ENCODE assay signal across 18 cellular contexts in the genomic region with DNA sequence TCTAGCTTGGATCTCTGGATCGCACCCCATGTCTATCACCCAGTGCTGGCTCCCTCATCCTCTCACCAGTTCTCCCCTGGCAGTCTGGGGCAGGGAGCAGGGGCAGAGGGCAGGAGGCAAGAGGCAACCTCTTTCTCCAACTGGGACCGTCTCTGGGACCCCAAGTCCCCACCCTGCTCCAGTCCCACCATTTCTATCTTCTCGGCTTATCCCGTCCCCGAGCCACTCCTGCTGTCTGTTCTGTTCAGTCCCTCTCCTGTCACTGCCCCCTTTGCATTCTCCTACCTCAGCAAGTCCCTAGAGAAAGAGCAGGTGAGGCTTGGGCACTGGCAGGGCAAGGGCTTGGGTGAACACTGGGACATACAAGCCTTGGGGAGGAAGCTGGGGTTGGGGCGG. TPM values are rescaled to one million over a fixed set of nuclear protein-coding genes. Genes with fewer than 3 reads are reported as not detected.
DNase-seq lines count a peak whose midpoint lies in the region; ATAC-seq and TF ChIP-seq lines count a peak whose summit lies in the region.
"Had no signal": no experiment of that assay in that cellular context is flagged by ENCODE, and none has a peak within 500 bp of the region (broad histone marks: within the 10 kb centered on the region; RNA-seq: fewer than 3 reads in every experiment).

No MANE protein-coding gene starts in this region.

- no peak for TF ChIP-seq CTCF in RWPE1 (conservative IDR thresholded peaks at IDR 0.05; ENCODE audit: low read depth)
- TF ChIP-seq CTCF in nephron (IDR thresholded peaks at IDR 0.05; ENCODE audit: unreplicated experiment in 3 of 3) = no peak
- no peak for TF ChIP-seq CTCF in tibial nerve (IDR thresholded peaks at IDR 0.05)
- TF ChIP-seq CTCF in Caco-2 (IDR thresholded peaks at IDR 0.05; ENCODE audit: insufficient read depth in 1 of 2, low read depth in 1 of 2, low read length in 1 of 2, severe bottlenecking in 1 of 2, unreplicated experiment in 1 of 2) = no peak

- H3K27ac ChIP-seq in RWPE1 (peak overlapping the region; percentile 97), tibial nerve (peak overlapping the region; percentile 73 to 93 (median 84))

- intact Hi-C loops in dendritic cell treated with granulocyte-macrophage colony-stimulating factor and Interleukin-4, amounts not matched to agents 40 ng/mL and 50 ng/mL, for 4 days (cut with micrococcal nuclease) = no loop called here
- intact Hi-C loops in Caco-2 (cut with micrococcal nuclease; ENCODE audit: unreplicated experiment) = no loop called here

- H3K36me3 ChIP-seq in tibial nerve (peaks cover 0 to 5% (median 0%) of the 10 kb centered on the region in 3 donors), Caco-2 (ENCODE audit: control insufficient read depth, insufficient read depth, low read length) (no peaks in the 10 kb centered on the region)

- peaks cover 39% of the 10 kb centered on the region for H3K36me3 Mint-ChIP-seq in dendritic cell treated with granulocyte-macrophage colony-stimulating factor and Interleukin-4, amounts not matched to agents 40 ng/mL and 50 ng/mL, for 4 days (ENCODE audit: low read depth)
- H3K36me3 Mint-ChIP-seq in nephron (ENCODE audit: low read depth) (peaks cover 5% of the 10 kb centered on the region), Caco-2 (ENCODE audit: insufficient read depth, unreplicated experiment) (peaks cover 17% of the 10 kb centered on the region)

- peaks cover 52% of the 10 kb centered on the region for H3K27me3 Mint-ChIP-seq in dendritic cell treated with granulocyte-macrophage colony-stimulating factor and Interleukin-4, amounts not matched to agents 40 ng/mL and 50 ng/mL, for 4 days
- H3K27me3 Mint-ChIP-seq in nephron (ENCODE audit: low read depth) (peaks cover 17% of the 10 kb centered on the region), Caco-2 (ENCODE audit: insufficient read depth, unreplicated experiment) (no peaks in the 10 kb centered on the region)

- ATAC-seq in GM21737 (IDR thresholded peaks at IDR 0.05; ENCODE audit: unreplicated experiment) = no peak

- H3K4me1 Mint-ChIP-seq in dendritic cell treated with granulocyte-macrophage colony-stimulating factor and Interleukin-4, amounts not matched to agents 40 ng/mL and 50 ng/mL, for 4 days (ENCODE audit: low read depth) = peaks cover 56% of the 10 kb centered on the region
- H3K4me1 Mint-ChIP-seq in nephron (peaks cover 72% of the 10 kb centered on the region), Caco-2 (ENCODE audit: low read depth, unreplicated experiment) (peaks cover 23% of the 10 kb centered on the region)

- CTCF ChIA-PET in RWPE1 (lab: Yijun Ruan, JAX) = interaction anchor here (1.8 kb wide), 1 partner anchor 9 kb away, joined by 7 read pairs; no protein-coding TSS in a partner anchor
- CTCF ChIA-PET in Caco-2 (lab: Charles Lee) = interaction anchor here (0.7 to 1.7 kb wide), 2 partner anchors 86 to 243 kb away, joined by 5 read pairs; no protein-coding TSS in a partner anchor

- DNase-seq in RWPE1 (ENCODE audit: low spot score) = no peak
- no peak for DNase-seq in tibial nerve (ENCODE audit: low spot score in 2 of 2)
- no peak for DNase-seq in Caco-2
- DNase-seq in occipital lobe (lab: John Stamatoyannopoulos, UW) = no peak
- DNase-seq: activated B cell treated with CpG ODN at 0.5 μM for 24 hours; DMS 273 treated with DMSO at 0.1 percent for 48 hours; effector CD8-positive, alpha-beta T cell; NCI-H2029 treated with DMSO at 0.1 percent for 48 hours; NCI-H510A treated with DMSO at 0.1 percent for 48 hours; stimulated activated CD4-positive, alpha-beta T cell treated with anti-CD3 and anti-CD28 coated beads, Interleukin-15, amount 100 ng/mL, for 24 hours; stimulated activated naive CD4-positive, alpha-beta T cell treated with Interleukin-2 at 50 U/mL for 16 hours had no signal

- H3K4me1 ChIP-seq in tibial nerve (peaks cover 0 to 97% (median 72%) of the 10 kb centered on the region in 4 donors), Caco-2 (peaks cover 15% of the 10 kb centered on the region)

- no peaks in the 10 kb centered on the region for H3K9me3 Mint-ChIP-seq in dendritic cell treated with granulocyte-macrophage colony-stimulating factor and Interleukin-4, amounts not matched to agents 40 ng/mL and 50 ng/mL, for 4 days
- H3K9me3 Mint-ChIP-seq in nephron (no peaks in the 10 kb centered on the region), Caco-2 (ENCODE audit: unreplicated experiment) (no peaks in the 10 kb centered on the region)
- H3K9me3 Mint-ChIP-seq: activated B cell treated with CpG ODN at 0.5 μM for 24 hours; activated T-helper 1 cell treated with anti-CD3 and anti-CD28 coated beads, Interleukin-12 subunit alpha, Interleukin-12 subunit beta, Interleukin-2, Interleukin-4 antibody, amounts not matched to agents 30 ng/mL and 10 ng/mL and 1 ng/mL, durations not matched to agents 14 hours and 24 hours and 36 hours; IgD-negative memory B cell had no signal

- no peak overlapping the region for H3K4me3 Mint-ChIP-seq in dendritic cell treated with granulocyte-macrophage colony-stimulating factor and Interleukin-4, amounts not matched to agents 40 ng/mL and 50 ng/mL, for 4 days
- H3K4me3 Mint-ChIP-seq in nephron = no peak overlapping the region
- no peak overlapping the region for H3K4me3 Mint-ChIP-seq in Caco-2 (ENCODE audit: unreplicated experiment)
- H3K4me3 Mint-ChIP-seq: activated B cell treated with CpG ODN at 0.5 μM for 24 hours; activated T-helper 1 cell treated with anti-CD3 and anti-CD28 coated beads, Interleukin-12 subunit alpha, Interleukin-12 subunit beta, Interleukin-2, Interleukin-4 antibody, amounts not matched to agents 30 ng/mL and 10 ng/mL and 1 ng/mL, durations not matched to agents 14 hours and 24 hours and 36 hours; IgD-negative memory B cell had no signal

- H3K9me3 ChIP-seq in tibial nerve (no peaks in the 10 kb centered on the region), Caco-2 (no peaks in the 10 kb centered on the region)

- TF ChIP-seq POLR2A in tibial nerve (IDR thresholded peaks at IDR 0.05) = no peak

- TF ChIP-seq EP300 in tibial nerve (IDR thresholded peaks at IDR 0.05) = no peak

- peak overlapping the region in 1 of 4 donors; percentile 62 for H3K4me3 ChIP-seq in tibial nerve
- H3K4me3 ChIP-seq in Caco-2 (ENCODE audit: low read depth, low read length) = no peak overlapping the region

- 38 to 45% methylated on average over 6 of the region's 6 CpGs for WGBS in tibial nerve, 2 donors

- POLR2A ChIA-PET in RWPE1 (lab: Yijun Ruan, JAX; ENCODE audit: low non-redundant PET) (no interaction called here), Caco-2 (lab: Charles Lee) (interaction anchor here (0.6 kb wide), 1 partner anchor 21 kb away, joined by 3 read pairs; no protein-coding TSS in a partner anchor)

- H3K27me3 ChIP-seq in tibial nerve (no peaks in the 10 kb centered on the region), Caco-2 (replicated peaks; ENCODE audit: control insufficient read depth, insufficient read depth, low read length) (no peaks in the 10 kb centered on the region)

- peak overlapping the region; percentile 4 for H3K27ac Mint-ChIP-seq in dendritic cell treated with granulocyte-macrophage colony-stimulating factor and Interleukin-4, amounts not matched to agents 40 ng/mL and 50 ng/mL, for 4 days
- H3K27ac Mint-ChIP-seq in nephron = peak overlapping the region in 2 of 3 experiments; percentile 58 to 65
- no peak overlapping the region for H3K27ac Mint-ChIP-seq in Caco-2 (ENCODE audit: unreplicated experiment)
- H3K27ac Mint-ChIP-seq: activated B cell treated with CpG ODN at 0.5 μM for 24 hours; activated T-helper 1 cell treated with anti-CD3 and anti-CD28 coated beads, Interleukin-12 subunit alpha, Interleukin-12 subunit beta, Interleukin-2, Interleukin-4 antibody, amounts not matched to agents 30 ng/mL and 10 ng/mL and 1 ng/mL, durations not matched to agents 14 hours and 24 hours and 36 hours had no signal

- BruUV-seq in Caco-2 (replicated peaks; lab: Mats Ljungman, UMichigan) = no TSS peak

RNA-seq across cellular contexts. Expression of gene TNXB, which starts 0.6 kb away (rescaled TPM):
- total RNA-seq in tibial nerve (100 to 1,000 TPM; 231 to 547 (median 297) TPM), Caco-2 (2022) (2.7 and 3.9 TPM in 2 replicates), occipital lobe (2.5 TPM)

RNA-seq across cellular contexts. Expression of gene ATF6B, which starts 18.3 kb away (rescaled TPM):
- 100 to 1,000 TPM in 3 of 4 donors, 10 to 100 TPM in 1; 74.3 to 121 (median 102) TPM for total RNA-seq in tibial nerve
- total RNA-seq in Caco-2 (2022) = 61.5 and 64.9 TPM in 2 replicates
- total RNA-seq in occipital lobe = 15.4 TPM

RNA-seq across cellular contexts. Expression of gene FKBPL, which starts 20.3 kb away (rescaled TPM):
- total RNA-seq in tibial nerve = 1 to 10 TPM; 1.3 to 5.4 (median 3.0) TPM
- 8.9 and 9.1 TPM in 2 replicates for total RNA-seq in Caco-2 (2022)
- 3.3 TPM for total RNA-seq in occipital lobe

RNA-seq across cellular contexts. Expression of gene PRRT1, which starts 42.0 kb away (rescaled TPM):
- total RNA-seq in tibial nerve = 1 to 10 TPM in 2 of 4 donors, under 1 TPM in 2; 0.21 to 2.7 (median 1.7) TPM
- total RNA-seq in Caco-2 (2022) = 2.0 and 3.6 TPM in 2 replicates
- 0.78 TPM for total RNA-seq in occipital lobe
- total RNA-seq: activated B cell treated with CpG ODN at 0.5 μM for 24 hours; bronchial epithelial cell; T-helper 2 cell treated with Interferon-gamma antibody and Interleukin-4, amounts not matched to agents 100 ng/mL and 5 ng/mL, for 36 hours had no signal

RNA-seq across cellular contexts. Expression of gene PPT2, which starts 44.2 kb away (rescaled TPM):
- 10 to 100 TPM; 33.0 to 75.2 (median 40.1) TPM for total RNA-seq in tibial nerve
- total RNA-seq in Caco-2 (2022) = 80.8 and 92.5 TPM in 2 replicates
- 15.1 TPM for total RNA-seq in occipital lobe

Comparison
In these comparisons a context has a peak if more than half of its experiments do, and no peak if none do; other contexts are left out.
1. RNA of gene TNXB, which starts 0.6 kb away (total RNA-seq): 231 to 547 TPM in tibial nerve; 2.7 to 3.9 TPM in Caco-2 and 2.5 TPM in occipital lobe (single experiment); every median in the first group is over 10 times any median in the second.